16 cellular contexts compared by ENCODE assay signal in the genomic region with DNA sequence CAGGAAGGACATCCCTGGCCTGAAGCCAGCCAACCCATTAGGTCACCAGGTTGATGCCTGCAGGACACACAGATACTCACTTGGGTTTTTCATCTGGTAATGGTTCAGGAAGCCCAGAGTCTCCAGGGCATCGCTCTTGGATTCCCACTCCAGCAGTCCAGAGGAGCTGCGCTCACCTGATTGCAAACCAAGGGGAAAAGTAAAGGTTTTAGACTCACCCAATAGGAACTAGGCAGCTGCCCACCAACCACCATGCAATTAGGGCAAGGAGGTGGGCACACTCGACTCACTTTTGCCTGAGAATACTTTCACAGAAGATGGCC. TPM values are rescaled to one million over a fixed set of nuclear protein-coding genes. Genes with fewer than 3 reads are reported as not detected.
DNase-seq lines count a peak whose midpoint lies in the region; ATAC-seq and TF ChIP-seq lines count a peak whose summit lies in the region.
"Had no signal": no experiment of that assay in that cellular context is flagged by ENCODE, and none has a peak within 500 bp of the region (broad histone marks: within the 10 kb centered on the region; RNA-seq: fewer than 3 reads in every experiment).

No MANE protein-coding gene starts in this region.

- no peaks in the 10 kb centered on the region for H3K27me3 Mint-ChIP-seq in chondrocyte (ENCODE audit: low read depth)

- peak overlapping the region; percentile 84 for H2BK120ac ChIP-seq in trophoblast cell (ENCODE audit: insufficient read depth, low read length, poor library complexity)

- no peak for ATAC-seq in PC-3

- no peaks in the 10 kb centered on the region for H3K9me3 Mint-ChIP-seq in chondrocyte (ENCODE audit: low read depth)

- H3K27ac Mint-ChIP-seq in chondrocyte (ENCODE audit: unreplicated experiment), result peak overlapping the region; percentile 83

- WGBS in trophoblast cell (ENCODE audit: extremely low coverage, insufficient coverage, insufficient read length), result no CpG with 5 or more reads among the region's 3 CpGs

- H2BK12ac ChIP-seq in trophoblast cell (ENCODE audit: low read length), result peak overlapping the region; percentile 89

- no peak for DNase-seq in PC-3
- no peak for DNase-seq in chondrocyte (ENCODE audit: low spot score)
- DNase-seq in trophoblast cell, result no peak
- no peak for DNase-seq in T-helper 9 cell
- no peak for DNase-seq in GM03348 (ENCODE audit: low spot score)
- DNase-seq in HK-2 (ENCODE audit: unreplicated experiment), result no peak
- no peak for DNase-seq in inferior parietal cortex (ENCODE audit: extremely low spot score)
- DNase-seq: NCI-H187 treated with DMSO at 0.1 percent for 48 hours; SIG-M5; stimulated activated CD4-positive, alpha-beta T cell treated with anti-CD3 and anti-CD28 coated beads, Interleukin-1b, Interleukin-23, amount 100 ng/mL, for 48 hours; uterus had no signal

- peaks cover 59% of the 10 kb centered on the region for H3K4me1 ChIP-seq in PC-3 (ENCODE audit: insufficient read depth, low read length)
- peaks cover 49 to 56% of the 10 kb centered on the region in 2 experiments for H3K4me1 ChIP-seq in trophoblast cell (ENCODE audit: control insufficient read depth in 1 of 2, insufficient read depth in 2 of 2, low read length in 2 of 2)
- H3K4me1 ChIP-seq: uterus had no signal

- peak overlapping the region; percentile 56 for H3K4ac ChIP-seq in trophoblast cell (ENCODE audit: low read depth, low read length)

- H2AK5ac ChIP-seq in trophoblast cell (ENCODE audit: low read length), result peak overlapping the region; percentile 84

- H4K8ac ChIP-seq in trophoblast cell (ENCODE audit: low read depth, low read length), result peak overlapping the region; percentile 82

- CTCF ChIA-PET in PC-3 (lab: Charles Lee), result interaction anchor here (0.6 kb wide), 1 partner anchor 72 kb away, joined by 3 read pairs; no protein-coding TSS in a partner anchor

- H2AFZ ChIP-seq in PC-3 (ENCODE audit: low read length) (no peak overlapping the region), trophoblast cell (ENCODE audit: insufficient read depth, low read length, poor library complexity) (peak overlapping the region; percentile 40)

- peak overlapping the region; percentile 62 for H3K4me2 ChIP-seq in PC-3 (ENCODE audit: low read length)
- H3K4me2 ChIP-seq in trophoblast cell (ENCODE audit: low read length), result peak overlapping the region; percentile 27
- H3K4me2 ChIP-seq: BLaER1 treated with 17β-estradiol and CSF1 and Interleukin-3, amounts not matched to agents 10 nM and 100 nM had no signal

- peaks cover 40% of the 10 kb centered on the region for H3K36me3 Mint-ChIP-seq in chondrocyte (ENCODE audit: low read depth)

- H3K79me1 ChIP-seq in trophoblast cell (ENCODE audit: low read length), result peaks cover 39% of the 10 kb centered on the region

- TF ChIP-seq CTCF in C4-2B (conservative IDR thresholded peaks at IDR 0.05) (no peak), PC-3 (conservative IDR thresholded peaks at IDR 0.05; ENCODE audit: low read depth, low read length) (no peak), chondrocyte (IDR thresholded peaks at IDR 0.05) (no peak)

- no peaks in the 10 kb centered on the region for H3K9me2 ChIP-seq in PC-3 (replicated peaks; ENCODE audit: low read length)

- peak overlapping the region; percentile 97 for H4K91ac ChIP-seq in trophoblast cell (ENCODE audit: low read depth, low read length)

- intact Hi-C loops in PC-3 (cut with micrococcal nuclease), result loop anchor here (5.0 kb wide), 2 partner anchors 105 to 200 kb away; no protein-coding TSS in a partner anchor

- TSS peak; percentile 32 for BruUV-seq in PC-3 (replicated peaks; lab: Mats Ljungman, UMichigan)

- H3K79me2 ChIP-seq in PC-3 (ENCODE audit: low read length) (peaks cover 18% of the 10 kb centered on the region; the same call in 1 of the 2 replicates), trophoblast cell (ENCODE audit: control insufficient read depth, insufficient read depth, low read length, poor library complexity) (peaks cover 14% of the 10 kb centered on the region)

- H3K4me3 Mint-ChIP-seq in chondrocyte (ENCODE audit: unreplicated experiment), result no peak overlapping the region

- H4K20me1 ChIP-seq in PC-3 (ENCODE audit: low read length), result peaks cover 7% of the 10 kb centered on the region; the same call in 1 of the 2 replicates

- no peak overlapping the region for H3K23ac ChIP-seq in trophoblast cell (ENCODE audit: low read length)

- H3K4me3 ChIP-seq in PC-3 (ENCODE audit: low read length) (peak overlapping the region; percentile 28; the same call in 1 of the 2 replicates), trophoblast cell (ENCODE audit: low read depth, low read length) (no peak overlapping the region)
- H3K4me3 ChIP-seq: ascending aorta; BLaER1 treated with 17β-estradiol and CSF1 and Interleukin-3, amounts not matched to agents 10 nM and 100 nM; uterus had no signal

- H3K9ac ChIP-seq in PC-3 (ENCODE audit: low read length) (peak overlapping the region; percentile 92), trophoblast cell (ENCODE audit: low read length) (no peak overlapping the region)

- H3K14ac ChIP-seq in trophoblast cell (ENCODE audit: low read length), result peak overlapping the region; percentile 84

- peaks cover 10% of the 10 kb centered on the region for H3F3A ChIP-seq in PC-3 (ENCODE audit: low read length, unreplicated experiment)

- peak overlapping the region; percentile 92 for H2BK5ac ChIP-seq in trophoblast cell (ENCODE audit: low read depth, low read length, poor library complexity)

- H3K4me1 Mint-ChIP-seq in chondrocyte (ENCODE audit: low read depth), result peaks cover 31% of the 10 kb centered on the region

- peak overlapping the region; percentile 68 for H3K18ac ChIP-seq in trophoblast cell (ENCODE audit: low read length)

- no peaks in the 10 kb centered on the region for H3K9me3 ChIP-seq in PC-3 (ENCODE audit: low read length)
- no peaks in the 10 kb centered on the region for H3K9me3 ChIP-seq in trophoblast cell (ENCODE audit: insufficient read depth, low read depth, low read length)
- H3K9me3 ChIP-seq: ascending aorta; BLaER1 treated with 17β-estradiol and CSF1 and Interleukin-3, amounts not matched to agents 10 nM and 100 nM; uterus had no signal

- H3K27me3 ChIP-seq in PC-3 (ENCODE audit: low read length) (no peaks in the 10 kb centered on the region), trophoblast cell (ENCODE audit: insufficient read depth, low read length) (no peaks in the 10 kb centered on the region)
- H3K27me3 ChIP-seq: ascending aorta; BLaER1 treated with 17β-estradiol and CSF1 and Interleukin-3, amounts not matched to agents 10 nM and 100 nM; uterus had no signal

- peaks cover 41% of the 10 kb centered on the region for H3K36me3 ChIP-seq in PC-3 (ENCODE audit: low read depth, low read length)
- peaks cover 52 to 61% of the 10 kb centered on the region in 2 experiments for H3K36me3 ChIP-seq in trophoblast cell (ENCODE audit: control insufficient read depth in 1 of 2, insufficient read depth in 2 of 2, low read length in 2 of 2)
- H3K36me3 ChIP-seq: uterus had no signal

- peak overlapping the region; percentile 61 for H4K12ac ChIP-seq in trophoblast cell (ENCODE audit: low read depth, low read length)

- POLR2A ChIA-PET in PC-3 (lab: Charles Lee; ENCODE audit: unreplicated experiment), result interaction anchor here (0.5 to 0.7 kb wide), 3 partner anchors 105 to 293 kb away, joined by 3 to 4 read pairs (median 4); no protein-coding TSS in a partner anchor

- peak overlapping the region; percentile 98 for H3K27ac ChIP-seq in C4-2B
- H3K27ac ChIP-seq in PC-3 (ENCODE audit: low read length), result peak overlapping the region; percentile 99
- peak overlapping the region; percentile 94 for H3K27ac ChIP-seq in trophoblast cell (ENCODE audit: low read depth, low read length)
- H3K27ac ChIP-seq: BLaER1 treated with 17β-estradiol and CSF1 and Interleukin-3, amounts not matched to agents 10 nM and 100 nM; uterus had no signal

RNA-seq across cellular contexts. Expression of a gene that starts 5.7 kb away (rescaled TPM):
- total RNA-seq in PC-3 (2014; rRNA removed), result 41.8 and 78.9 TPM in 2 replicates
- total RNA-seq in chondrocyte, result 94.9 to 112 TPM (median 94.9 TPM) in 3 replicates
- 186 and 200 TPM in 2 replicates for polyA plus RNA-seq in trophoblast cell (2013)

RNA-seq across cellular contexts. Expression of a gene that starts 12.5 kb away (rescaled TPM):
- total RNA-seq in PC-3 (2014; rRNA removed) (315 and 331 TPM in 2 replicates), chondrocyte (214 to 255 TPM (median 222 TPM) in 3 replicates)
- polyA plus RNA-seq in trophoblast cell (2013), result 227 and 231 TPM in 2 replicates

RNA-seq across cellular contexts. Expression of a gene that starts 24.5 kb away (rescaled TPM):
- total RNA-seq in PC-3 (2014; rRNA removed), result 0.51 TPM in 1 of 2 replicates, not detected in the other
- 0.75 TPM in 1 of 3 replicates, not detected in the others for total RNA-seq in chondrocyte
- polyA plus RNA-seq in trophoblast cell (2013), result 0.10 and 0.19 TPM in 2 replicates
- total RNA-seq: ascending aorta, pulmonary artery endothelial cell had no signal

RNA-seq across cellular contexts. Expression of a gene that starts 40.8 kb away (rescaled TPM):
- total RNA-seq in PC-3 (2014; rRNA removed), result 1.2 and 3.2 TPM in 2 replicates
- total RNA-seq in chondrocyte, result 0.65 to 0.92 TPM (median 0.92 TPM) in 3 replicates
- polyA plus RNA-seq in trophoblast cell (2013), result 0.99 and 1.1 TPM in 2 replicates

RNA-seq across cellular contexts. Expression of a gene that starts 48.3 kb away (rescaled TPM):
- total RNA-seq in PC-3 (2014; rRNA removed) (not detected in 2 replicates), chondrocyte (not detected in 3 replicates)
- not detected in 2 replicates for polyA plus RNA-seq in trophoblast cell (2013)
- total RNA-seq: ascending aorta, mononuclear cell, pulmonary artery endothelial cell had no signal
